1 cellular context compared by ENCODE assay signal in genomic region chr17:48623583-48623982, GRCh38.
TF ChIP-seq lines count a peak whose summit lies in the region.

No MANE protein-coding gene starts in this region.

TF ChIP-seq in K562, 482 proteins besides CTCF, POLR2A, EP300 and RAD21 (continued from another document):
- TF ChIP-seq GTF2B (IDR thresholded peaks at IDR 0.05; ENCODE audit: extremely low read depth, insufficient read length): no peak
- TF ChIP-seq ZNF133 (CRISPR knock-in tag; IDR thresholded peaks at IDR 0.05): no peak
- no peak for TF ChIP-seq XRCC5 (IDR thresholded peaks at IDR 0.05; ENCODE audit: low read depth, low read length)
- no peak for TF ChIP-seq ZNF121 (CRISPR knock-in tag; conservative IDR thresholded peaks at IDR 0.05)
- TF ChIP-seq ARID3B (CRISPR knock-in tag; IDR thresholded peaks at IDR 0.05; ENCODE audit: borderline replicate concordance): no peak
- TF ChIP-seq SPI1 (IDR thresholded peaks at IDR 0.05; ENCODE audit: borderline replicate concordance, low read depth, low read length): no peak
- TF ChIP-seq CBFA2T3 (IDR thresholded peaks at IDR 0.05): peak; percentile 73
- TF ChIP-seq EGR1 (conservative IDR thresholded peaks at IDR 0.05): no peak
TF ChIP-seq in K562: peak in this region for 45.
